In genomic region chr1:210251680-210252490, GRCh38 we compare ENCODE assay signal across 9 cellular contexts. TPM values are rescaled to one million over a fixed set of nuclear protein-coding genes. Genes with fewer than 3 reads are reported as not detected.
DNase-seq lines count a peak whose midpoint lies in the region; ATAC-seq and TF ChIP-seq lines count a peak whose summit lies in the region.
"Had no signal": no experiment of that assay in that cellular context is flagged by ENCODE, and none has a peak within 500 bp of the region (broad histone marks: within the 10 kb centered on the region; RNA-seq: fewer than 3 reads in every experiment).

No MANE protein-coding gene starts in this region.

- H3K27me3 Mint-ChIP-seq in T-helper 17 cell, result peaks cover 73% of the 10 kb centered on the region

- WGBS in heart left ventricle, 4 donors, result 28 to 45% (median 33%) methylated on average over 38 to 58 of the region's 58 CpGs

- no peak overlapping the region for H3K27ac Mint-ChIP-seq in T-helper 17 cell

- no peak for TF ChIP-seq POLR2A in heart left ventricle (IDR thresholded peaks at IDR 0.05)

- H3K4me1 ChIP-seq in heart left ventricle, result peaks cover 0 to 29% (median 16%) of the 10 kb centered on the region in 12 donors

- H3K9me3 ChIP-seq in T-helper 17 cell (ENCODE audit: control insufficient read depth, low read length, poor library complexity, severe bottlenecking) (no peaks in the 10 kb centered on the region), heart left ventricle (no peaks in the 10 kb centered on the region)

- H3K36me3 Mint-ChIP-seq in T-helper 17 cell (ENCODE audit: low read depth), result peaks cover 5% of the 10 kb centered on the region

- H3K4me3 ChIP-seq in heart left ventricle, result peak overlapping the region; percentile 25 to 68 (median 54)

- intact Hi-C loops in heart left ventricle (cut with DNase I) (no loop called here), sciatic nerve (cut with DNase I) (no loop called here)

- peaks cover 0 to 51% (median 0%) of the 10 kb centered on the region in 9 donors for H3K27me3 ChIP-seq in heart left ventricle

- peak overlapping the region; percentile 85 for H3K4me3 Mint-ChIP-seq in T-helper 17 cell

- no peak for TF ChIP-seq CTCF in heart left ventricle (IDR thresholded peaks at IDR 0.05)

- H3K4me1 Mint-ChIP-seq in T-helper 17 cell, result peaks cover 17% of the 10 kb centered on the region

- no peaks in the 10 kb centered on the region for H3K36me3 ChIP-seq in heart left ventricle

- no peak for ATAC-seq in T-helper 17 cell
- peak in 3 of 4 donors; percentile 8 to 62 (median 47) for ATAC-seq in heart left ventricle
- peak; percentile 50 for ATAC-seq in sciatic nerve
- ATAC-seq in GM18870 (IDR thresholded peaks at IDR 0.05; ENCODE audit: unreplicated experiment), result no peak

- DNase-seq in DMS 273 (lab: John Stamatoyannopoulos, UW; ENCODE audit: unreplicated experiment) (peak; percentile 33), DMS 273 treated with DMSO at 0.1 percent for 48 hours (lab: John Stamatoyannopoulos, UW) (no peak), T-helper 17 cell (no peak), heart left ventricle (peak in 1 of 5 donors; percentile 29), sciatic nerve (ENCODE audit: low spot score) (no peak), NCI-H345 (lab: John Stamatoyannopoulos, UW) (no peak), HK-2 (ENCODE audit: unreplicated experiment) (no peak)

- H3K27ac ChIP-seq in heart left ventricle, result peak overlapping the region in 7 of 12 donors; percentile 27 to 55 (median 49)
- H3K27ac ChIP-seq: 22Rv1 had no signal

RNA-seq across cellular contexts. Expression of gene SERTAD4, which starts 19.3 kb away (rescaled TPM):
- not detected for total RNA-seq in T-helper 17 cell
- total RNA-seq in heart left ventricle, result 1 to 10 TPM; 1.2 to 4.7 (median 2.5) TPM
- 1 to 10 TPM in 1 of 2 donors, under 1 TPM in 1; 0.95 to 1.7 TPM for polyA plus RNA-seq in heart left ventricle
- 9.5 TPM for total RNA-seq in sciatic nerve

Comparison
In these comparisons a context has a peak if more than half of its experiments do, and no peak if none do; other contexts are left out.
1. ATAC-seq: peak in heart left ventricle (3 of 4) and sciatic nerve (single experiment); none in T-helper 17 cell (single experiment) and GM18870 (single experiment).